Comparison of ENCODE assay signal across 1 cellular context in the genomic region with DNA sequence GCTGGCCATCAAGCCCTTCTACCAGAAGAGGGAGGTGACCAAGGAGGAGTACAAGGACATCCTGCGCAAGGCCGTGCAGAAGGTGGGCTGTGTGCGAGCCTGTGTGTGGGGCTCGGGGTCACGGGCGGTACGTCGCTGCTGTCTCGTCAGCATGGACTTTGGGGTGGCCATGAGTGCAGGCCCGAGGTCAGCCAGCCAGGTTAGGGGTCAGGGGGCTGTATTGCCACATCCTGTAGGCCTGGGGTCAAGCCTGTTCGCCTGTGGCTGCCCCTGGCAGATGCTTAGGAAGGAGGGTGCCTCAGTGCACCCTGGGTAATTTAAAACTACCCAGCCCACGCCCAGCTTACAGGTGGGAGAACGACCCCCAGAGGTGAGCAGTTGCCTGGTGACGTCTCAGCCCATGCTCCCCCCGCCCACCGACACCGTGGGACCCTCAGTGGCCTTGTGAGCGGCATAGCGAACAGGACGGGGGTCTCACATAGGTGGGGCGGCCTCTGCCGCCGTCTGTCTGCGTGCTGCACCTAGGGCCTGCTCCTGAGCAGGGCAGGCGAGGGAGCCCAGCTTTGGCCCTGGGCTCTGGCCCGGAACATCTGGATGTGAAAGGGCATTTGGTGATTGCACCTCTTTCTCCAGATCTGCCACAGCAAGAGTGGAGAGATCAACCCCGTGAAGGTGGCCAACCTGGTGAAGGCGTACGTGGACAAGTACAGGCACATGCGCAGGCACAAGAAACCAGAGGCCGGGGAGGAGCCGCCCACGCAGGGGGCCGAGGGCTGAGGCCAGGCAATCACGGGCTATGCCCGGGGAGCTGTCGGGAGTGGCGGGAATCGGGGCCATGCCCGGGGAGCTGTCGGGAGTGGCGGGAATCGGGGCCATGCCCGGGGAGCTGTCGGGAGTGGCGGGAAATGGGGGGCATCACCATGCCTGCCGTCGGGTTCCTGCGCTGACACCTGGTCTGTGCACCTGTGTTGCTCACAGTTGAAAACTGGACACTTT.
TF ChIP-seq lines count a peak whose summit lies in the region.

No MANE protein-coding gene starts in this region.

TF ChIP-seq in K562, 482 proteins besides CTCF, POLR2A, EP300 and RAD21:
- TF ChIP-seq TCF15 (CRISPR knock-in tag; IDR thresholded peaks at IDR 0.05) (no peak), SAP30 (IDR thresholded peaks at IDR 0.05; ENCODE audit: borderline replicate concordance, insufficient read depth, low read depth, low read length, poor library complexity, severe bottlenecking) (no peak), ZNF79 (CRISPR knock-in tag; IDR thresholded peaks at IDR 0.05; ENCODE audit: low read depth) (no peak), ZBTB26 (CRISPR knock-in tag; IDR thresholded peaks at IDR 0.05) (no peak), GTF2F1 (IDR thresholded peaks at IDR 0.05; ENCODE audit: low read depth, low read length) (no peak), EGR1 (conservative IDR thresholded peaks at IDR 0.05) (0 out of 2 replicates have a peak, but pooled peaks have one; percentile 29), CXXC5 (CRISPR knock-in tag; IDR thresholded peaks at IDR 0.05) (no peak), HDGF (IDR thresholded peaks at IDR 0.05) (no peak), ZC3H11A (IDR thresholded peaks at IDR 0.05; ENCODE audit: low read depth, low read length) (no peak), BRD4 (IDR thresholded peaks at IDR 0.05) (no peak), TBL1XR1 (IDR thresholded peaks at IDR 0.05; ENCODE audit: low read length in 2 of 2) (no peak), RBM22 (IDR thresholded peaks at IDR 0.05; ENCODE audit: low read depth, low read length, poor library complexity, severe bottlenecking) (peak; percentile 43), NFIX (CRISPR knock-in tag; IDR thresholded peaks at IDR 0.05; ENCODE audit: low read depth) (no peak), ZC3H8 (IDR thresholded peaks at IDR 0.05) (no peak), ZEB2 (IDR thresholded peaks at IDR 0.05) (no peak), CBFA2T3 (IDR thresholded peaks at IDR 0.05) (no peak), POLR2AphosphoS5 (IDR thresholded peaks at IDR 0.05; ENCODE audit: control insufficient read depth, insufficient read depth, low read depth, low read length) (peak; percentile 17; the same call in 1 of the 2 replicates), SIRT6 (IDR thresholded peaks at IDR 0.05; ENCODE audit: low read depth, low read length) (no peak), NFE2L1 (tag; IDR thresholded peaks at IDR 0.05; ENCODE audit: borderline replicate concordance, low read depth) (no peak), TAL1 (IDR thresholded peaks at IDR 0.05) (no peak), POLR2G (IDR thresholded peaks at IDR 0.05; ENCODE audit: low read depth, low read length) (peak; percentile 51; the same call in 1 of the 2 replicates), ZNF740 (CRISPR knock-in tag; IDR thresholded peaks at IDR 0.05) (no peak), ZNF740 (tag; IDR thresholded peaks at IDR 0.05) (no peak), ZNF217 (CRISPR knock-in tag; IDR thresholded peaks at IDR 0.05) (no peak), KAT7 (CRISPR knock-in tag; IDR thresholded peaks at IDR 0.05; ENCODE audit: borderline replicate concordance) (no peak), DMBX1 (CRISPR knock-in tag; IDR thresholded peaks at IDR 0.05; ENCODE audit: borderline replicate concordance) (no peak), ARID1B (IDR thresholded peaks at IDR 0.05) (no peak), SUPT5H (IDR thresholded peaks at IDR 0.05) (peak; percentile 15; the same call in 1 of the 2 replicates), SNIP1 (IDR thresholded peaks at IDR 0.05; ENCODE audit: low read depth) (no peak), PPARD (CRISPR knock-in tag; IDR thresholded peaks at IDR 0.05) (no peak), RBM14 (IDR thresholded peaks at IDR 0.05; ENCODE audit: borderline replicate concordance, insufficient read depth, low read depth, low read length) (no peak), ZNF146 (CRISPR knock-in tag; IDR thresholded peaks at IDR 0.05; ENCODE audit: unreplicated experiment) (no peak), USF2 (CRISPR knock-in tag; IDR thresholded peaks at IDR 0.05) (no peak), FOXK1 (CRISPR knock-in tag; IDR thresholded peaks at IDR 0.05; ENCODE audit: borderline replicate concordance) (no peak), PCBP2 (IDR thresholded peaks at IDR 0.05; ENCODE audit: low read depth, low read length, poor library complexity, severe bottlenecking) (no peak), ARNT (IDR thresholded peaks at IDR 0.05) (no peak), ZNF644 (tag; IDR thresholded peaks at IDR 0.05; ENCODE audit: low read depth) (no peak), ZNF277 (CRISPR knock-in tag; IDR thresholded peaks at IDR 0.05; ENCODE audit: borderline replicate concordance) (no peak)
- TF ChIP-seq, protein P1, sequence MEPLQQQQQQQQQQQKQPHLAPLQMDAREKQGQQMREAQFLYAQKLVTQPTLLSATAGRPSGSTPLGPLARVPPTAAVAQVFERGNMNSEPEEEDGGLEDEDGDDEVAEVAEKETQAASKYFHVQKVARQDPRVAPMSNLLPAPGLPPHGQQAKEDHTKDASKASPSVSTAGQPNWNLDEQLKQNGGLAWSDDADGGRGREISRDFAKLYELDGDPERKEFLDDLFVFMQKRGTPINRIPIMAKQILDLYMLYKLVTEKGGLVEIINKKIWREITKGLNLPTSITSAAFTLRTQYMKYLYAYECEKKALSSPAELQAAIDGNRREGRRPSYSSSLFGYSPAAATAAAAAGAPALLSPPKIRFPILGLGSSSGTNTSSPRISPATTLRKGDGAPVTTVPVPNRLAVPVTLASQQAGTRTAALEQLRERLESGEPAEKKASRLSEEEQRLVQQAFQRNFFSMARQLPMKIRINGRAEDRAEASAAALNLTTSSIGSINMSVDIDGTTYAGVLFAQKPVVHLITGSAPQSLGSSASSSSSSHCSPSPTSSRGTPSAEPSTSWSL (CRISPR knock-in tag; IDR thresholded peaks at IDR 0.05; ENCODE audit: borderline replicate concordance): no peak
- TF ChIP-seq, protein P2, sequence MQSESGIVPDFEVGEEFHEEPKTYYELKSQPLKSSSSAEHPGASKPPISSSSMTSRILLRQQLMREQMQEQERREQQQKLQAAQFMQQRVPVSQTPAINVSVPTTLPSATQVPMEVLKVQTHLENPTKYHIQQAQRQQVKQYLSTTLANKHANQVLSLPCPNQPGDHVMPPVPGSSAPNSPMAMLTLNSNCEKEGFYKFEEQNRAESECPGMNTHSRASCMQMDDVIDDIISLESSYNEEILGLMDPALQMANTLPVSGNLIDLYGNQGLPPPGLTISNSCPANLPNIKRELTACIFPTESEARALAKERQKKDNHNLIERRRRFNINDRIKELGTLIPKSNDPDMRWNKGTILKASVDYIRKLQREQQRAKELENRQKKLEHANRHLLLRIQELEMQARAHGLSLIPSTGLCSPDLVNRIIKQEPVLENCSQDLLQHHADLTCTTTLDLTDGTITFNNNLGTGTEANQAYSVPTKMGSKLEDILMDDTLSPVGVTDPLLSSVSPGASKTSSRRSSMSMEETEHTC (IDR thresholded peaks at IDR 0.05): no peak
- TF ChIP-seq, protein P3, sequence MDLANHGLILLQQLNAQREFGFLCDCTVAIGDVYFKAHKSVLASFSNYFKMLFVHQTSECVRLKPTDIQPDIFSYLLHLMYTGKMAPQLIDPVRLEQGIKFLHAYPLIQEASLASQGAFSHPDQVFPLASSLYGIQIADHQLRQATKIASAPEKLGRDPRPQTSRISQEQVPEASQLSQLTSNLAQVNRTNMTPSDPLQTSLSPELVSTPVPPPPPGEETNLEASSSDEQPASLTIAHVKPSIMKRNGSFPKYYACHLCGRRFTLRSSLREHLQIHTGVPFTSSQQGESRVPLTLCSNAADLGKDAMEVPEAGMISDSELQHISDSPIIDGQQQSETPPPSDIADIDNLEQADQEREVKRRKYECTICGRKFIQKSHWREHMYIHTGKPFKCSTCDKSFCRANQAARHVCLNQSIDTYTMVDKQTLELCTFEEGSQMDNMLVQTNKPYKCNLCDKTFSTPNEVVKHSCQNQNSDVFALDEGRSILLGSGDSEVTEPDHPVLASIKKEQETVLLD (IDR thresholded peaks at IDR 0.05): no peak
- TF ChIP-seq, protein P4, sequence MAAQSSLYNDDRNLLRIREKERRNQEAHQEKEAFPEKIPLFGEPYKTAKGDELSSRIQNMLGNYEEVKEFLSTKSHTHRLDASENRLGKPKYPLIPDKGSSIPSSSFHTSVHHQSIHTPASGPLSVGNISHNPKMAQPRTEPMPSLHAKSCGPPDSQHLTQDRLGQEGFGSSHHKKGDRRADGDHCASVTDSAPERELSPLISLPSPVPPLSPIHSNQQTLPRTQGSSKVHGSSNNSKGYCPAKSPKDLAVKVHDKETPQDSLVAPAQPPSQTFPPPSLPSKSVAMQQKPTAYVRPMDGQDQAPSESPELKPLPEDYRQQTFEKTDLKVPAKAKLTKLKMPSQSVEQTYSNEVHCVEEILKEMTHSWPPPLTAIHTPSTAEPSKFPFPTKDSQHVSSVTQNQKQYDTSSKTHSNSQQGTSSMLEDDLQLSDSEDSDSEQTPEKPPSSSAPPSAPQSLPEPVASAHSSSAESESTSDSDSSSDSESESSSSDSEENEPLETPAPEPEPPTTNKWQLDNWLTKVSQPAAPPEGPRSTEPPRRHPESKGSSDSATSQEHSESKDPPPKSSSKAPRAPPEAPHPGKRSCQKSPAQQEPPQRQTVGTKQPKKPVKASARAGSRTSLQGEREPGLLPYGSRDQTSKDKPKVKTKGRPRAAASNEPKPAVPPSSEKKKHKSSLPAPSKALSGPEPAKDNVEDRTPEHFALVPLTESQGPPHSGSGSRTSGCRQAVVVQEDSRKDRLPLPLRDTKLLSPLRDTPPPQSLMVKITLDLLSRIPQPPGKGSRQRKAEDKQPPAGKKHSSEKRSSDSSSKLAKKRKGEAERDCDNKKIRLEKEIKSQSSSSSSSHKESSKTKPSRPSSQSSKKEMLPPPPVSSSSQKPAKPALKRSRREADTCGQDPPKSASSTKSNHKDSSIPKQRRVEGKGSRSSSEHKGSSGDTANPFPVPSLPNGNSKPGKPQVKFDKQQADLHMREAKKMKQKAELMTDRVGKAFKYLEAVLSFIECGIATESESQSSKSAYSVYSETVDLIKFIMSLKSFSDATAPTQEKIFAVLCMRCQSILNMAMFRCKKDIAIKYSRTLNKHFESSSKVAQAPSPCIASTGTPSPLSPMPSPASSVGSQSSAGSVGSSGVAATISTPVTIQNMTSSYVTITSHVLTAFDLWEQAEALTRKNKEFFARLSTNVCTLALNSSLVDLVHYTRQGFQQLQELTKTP (IDR thresholded peaks at IDR 0.05; ENCODE audit: low read depth in 1 of 2, partially characterized antibody in 2 of 2): no peak
